ENCODE assay signal across 22 cellular contexts in the genomic region with DNA sequence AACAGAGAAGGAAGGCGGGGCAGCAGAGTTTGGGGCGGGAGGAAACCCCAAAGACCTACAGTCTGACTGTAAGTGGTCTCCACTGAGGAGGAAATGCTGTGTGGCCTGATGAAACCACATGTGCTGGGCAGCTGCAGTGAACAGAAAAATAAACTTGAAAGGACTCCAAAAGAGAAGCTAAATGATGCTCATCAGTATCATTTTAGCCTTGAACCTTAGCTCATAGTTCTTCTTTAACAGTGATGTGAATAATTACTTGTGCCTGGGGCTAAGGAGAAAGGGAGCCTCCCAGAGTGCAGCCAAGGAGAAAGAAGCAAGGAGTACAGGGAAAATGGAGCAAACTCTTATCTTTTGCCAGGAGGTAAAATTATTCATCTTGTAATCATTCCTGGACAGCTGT.
"Had no signal": no experiment of that assay in that cellular context is flagged by ENCODE, and none has a peak within 500 bp of the region (broad histone marks: within the 10 kb centered on the region; RNA-seq: fewer than 3 reads in every experiment).

No MANE protein-coding gene starts in this region.

- H3K27ac ChIP-seq: esophagus muscularis mucosa, gastroesophageal sphincter, heart right ventricle, ovary, right lobe of liver, suprapubic skin, transverse colon had no signal

- H3K27ac Mint-ChIP-seq: activated CD4-positive, alpha-beta memory T cell treated with anti-CD3 and anti-CD28 coated beads for 36 hours; activated CD4-positive, alpha-beta T cell treated with anti-CD3 and anti-CD28 coated beads for 36 hours; activated naive CD8-positive, alpha-beta T cell treated with anti-CD3 and anti-CD28 coated beads, Interleukin-2, amount 10 ng/mL, durations not matched to agents 7 days and 5 days; activated T-helper 1 cell treated with anti-CD3 and anti-CD28 coated beads, Interleukin-12 subunit alpha, Interleukin-12 subunit beta, Interleukin-2, Interleukin-4 antibody, amounts not matched to agents 30 ng/mL and 10 ng/mL and 1 ng/mL, durations not matched to agents 14 hours and 24 hours and 36 hours; memory B cell; naive thymus-derived CD8-positive, alpha-beta T cell; stimulated activated naive CD8-positive, alpha-beta T cell treated with anti-CD3 and anti-CD28 coated beads, Interleukin-15, amount 100 ng/mL, for 72 hours; WTC11 had no signal

- H3K27me3 Mint-ChIP-seq: activated CD4-positive, alpha-beta memory T cell treated with anti-CD3 and anti-CD28 coated beads for 36 hours; activated CD4-positive, alpha-beta T cell treated with anti-CD3 and anti-CD28 coated beads for 36 hours; activated naive CD8-positive, alpha-beta T cell treated with anti-CD3 and anti-CD28 coated beads, Interleukin-2, amount 10 ng/mL, durations not matched to agents 7 days and 5 days had no signal

- H3K4me3 ChIP-seq: esophagus muscularis mucosa, gastroesophageal sphincter, heart right ventricle, ovary, right lobe of liver, smooth muscle cell, suprapubic skin, transverse colon had no signal

- H3K4me1 Mint-ChIP-seq: activated CD4-positive, alpha-beta T cell treated with anti-CD3 and anti-CD28 coated beads for 36 hours; activated naive CD8-positive, alpha-beta T cell treated with anti-CD3 and anti-CD28 coated beads, Interleukin-2, amount 10 ng/mL, durations not matched to agents 7 days and 5 days; memory B cell; naive thymus-derived CD8-positive, alpha-beta T cell; stimulated activated naive CD8-positive, alpha-beta T cell treated with anti-CD3 and anti-CD28 coated beads, Interleukin-15, amount 100 ng/mL, for 72 hours had no signal

- H3K4me1 ChIP-seq: esophagus muscularis mucosa, gastroesophageal sphincter, right lobe of liver, transverse colon had no signal

- DNase-seq: activated CD4-positive, alpha-beta memory T cell treated with anti-CD3 and anti-CD28 coated beads for 36 hours; activated CD4-positive, alpha-beta T cell treated with anti-CD3 and anti-CD28 coated beads for 36 hours; activated naive CD4-positive, alpha-beta T cell; activated naive CD8-positive, alpha-beta T cell treated with anti-CD3 and anti-CD28 coated beads, Interleukin-2, amount 10 ng/mL, durations not matched to agents 7 days and 5 days; activated T-cell treated with anti-CD3 and anti-CD28 coated beads for 4 hours; amygdala; dermis blood vessel endothelial cell; effector memory CD4-positive, alpha-beta T cell; heart right ventricle; naive thymus-derived CD8-positive, alpha-beta T cell; ovary; right lobe of liver; stimulated activated CD4-positive, alpha-beta T cell treated with anti-CD3 and anti-CD28 coated beads, Interleukin-4, amount 100 ng/mL, for 1 hour; stimulated activated naive CD8-positive, alpha-beta T cell treated with anti-CD3 and anti-CD28 coated beads, Interleukin-15, amount 100 ng/mL, for 72 hours; transverse colon had no signal

- H3K4me2 ChIP-seq: smooth muscle cell had no signal

- H3K36me3 Mint-ChIP-seq: activated CD4-positive, alpha-beta memory T cell treated with anti-CD3 and anti-CD28 coated beads for 36 hours; activated naive CD8-positive, alpha-beta T cell treated with anti-CD3 and anti-CD28 coated beads, Interleukin-2, amount 10 ng/mL, durations not matched to agents 7 days and 5 days; memory B cell; naive thymus-derived CD8-positive, alpha-beta T cell had no signal

- H3K36me3 ChIP-seq: esophagus muscularis mucosa, gastroesophageal sphincter, heart right ventricle, ovary, right lobe of liver, suprapubic skin, transverse colon had no signal

- ATAC-seq: activated CD4-positive, alpha-beta T cell treated with anti-CD3 and anti-CD28 coated beads for 36 hours; gastroesophageal sphincter; heart right ventricle; naive thymus-derived CD8-positive, alpha-beta T cell; right lobe of liver; stimulated activated naive CD8-positive, alpha-beta T cell treated with anti-CD3 and anti-CD28 coated beads, Interleukin-15, amount 100 ng/mL, for 72 hours; WTC11 had no signal

- H3K9me3 Mint-ChIP-seq: activated T-helper 1 cell treated with anti-CD3 and anti-CD28 coated beads, Interleukin-12 subunit alpha, Interleukin-12 subunit beta, Interleukin-2, Interleukin-4 antibody, amounts not matched to agents 30 ng/mL and 10 ng/mL and 1 ng/mL, durations not matched to agents 14 hours and 24 hours and 36 hours; memory B cell had no signal

- H3K4me3 Mint-ChIP-seq: activated CD4-positive, alpha-beta memory T cell treated with anti-CD3 and anti-CD28 coated beads for 36 hours; activated CD4-positive, alpha-beta T cell treated with anti-CD3 and anti-CD28 coated beads for 36 hours; activated naive CD8-positive, alpha-beta T cell treated with anti-CD3 and anti-CD28 coated beads, Interleukin-2, amount 10 ng/mL, durations not matched to agents 7 days and 5 days; activated T-helper 1 cell treated with anti-CD3 and anti-CD28 coated beads, Interleukin-12 subunit alpha, Interleukin-12 subunit beta, Interleukin-2, Interleukin-4 antibody, amounts not matched to agents 30 ng/mL and 10 ng/mL and 1 ng/mL, durations not matched to agents 14 hours and 24 hours and 36 hours; memory B cell; naive thymus-derived CD8-positive, alpha-beta T cell; stimulated activated naive CD8-positive, alpha-beta T cell treated with anti-CD3 and anti-CD28 coated beads, Interleukin-15, amount 100 ng/mL, for 72 hours; WTC11 had no signal

- H3K27me3 ChIP-seq: esophagus muscularis mucosa, gastroesophageal sphincter, heart right ventricle, ovary, right lobe of liver, suprapubic skin, transverse colon had no signal

- H3K9me3 ChIP-seq: esophagus muscularis mucosa, gastroesophageal sphincter, heart right ventricle, ovary, right lobe of liver, suprapubic skin, transverse colon had no signal
